Comparison of ENCODE assay signal across 1 cellular context in genomic region chr18:32893915-32894314, GRCh38.
TF ChIP-seq lines count a peak whose summit lies in the region.

No MANE protein-coding gene starts in this region.

TF ChIP-seq in GM23338, 12 proteins besides CTCF, POLR2A, EP300 and RAD21 (continued from another document):
- no peak for TF ChIP-seq ZNF462 (CRISPR knock-in tag; IDR thresholded peaks at IDR 0.05)
- no peak for TF ChIP-seq POLR2AphosphoS5 (IDR thresholded peaks at IDR 0.05; ENCODE audit: low read depth)
- TF ChIP-seq NANOG (IDR thresholded peaks at IDR 0.05; ENCODE audit: borderline replicate concordance), result no peak
- TF ChIP-seq ETS1 (IDR thresholded peaks at IDR 0.05), result no peak
- no peak for TF ChIP-seq ZNF331 (CRISPR knock-in tag; IDR thresholded peaks at IDR 0.05; ENCODE audit: low read depth)
- TF ChIP-seq STAT1 (IDR thresholded peaks at IDR 0.05; ENCODE audit: unreplicated experiment), result no peak
- TF ChIP-seq JUNB (IDR thresholded peaks at IDR 0.05; ENCODE audit: unreplicated experiment), result no peak
- TF ChIP-seq CREB1 (CRISPR knock-in tag; IDR thresholded peaks at IDR 0.05; ENCODE audit: low read depth), result no peak
- no peak for TF ChIP-seq ZNF114 (CRISPR knock-in tag; IDR thresholded peaks at IDR 0.05)
- no peak for TF ChIP-seq REST (IDR thresholded peaks at IDR 0.05; ENCODE audit: unreplicated experiment)
- no peak for TF ChIP-seq EZH2phosphoT487 (IDR thresholded peaks at IDR 0.05; ENCODE audit: unreplicated experiment)
